In genomic region chr3:19668163-19668562, GRCh38 we compare ENCODE assay signal across 33 cellular contexts.
"Had no signal": no experiment of that assay in that cellular context is flagged by ENCODE, and none has a peak within 500 bp of the region (broad histone marks: within the 10 kb centered on the region; RNA-seq: fewer than 3 reads in every experiment).

No MANE protein-coding gene starts in this region.

- H3K27me3 ChIP-seq: MG63, SJCRH30 had no signal

- DNase-seq: Kasumi-1, MG63, NCI-H1048, NCI-H1092 treated with DMSO at 0.1 percent for 48 hours, NCI-H1105 treated with DMSO at 0.1 percent for 48 hours, NCI-H1417, NCI-H1436, NCI-H146, NCI-H1694, NCI-H187, NCI-H1930, NCI-H2029 treated with DMSO at 0.1 percent for 48 hours, NCI-H2081 treated with DMSO at 0.1 percent for 48 hours, NCI-H2107, NCI-H2171, NCI-H226, NCI-H446 treated with DMSO at 0.1 percent for 48 hours, NCI-H510A, NCI-H524, NCI-H526, NCI-H69, NCI-H748 treated with DMSO at 0.1 percent for 48 hours, NCI-H82, PC-9, SHP77, SIG-M5, SJCRH30 had no signal

- H3K4me2 ChIP-seq: PC-9 had no signal

- H2AFZ ChIP-seq: PC-9 had no signal

- H3K4me3 ChIP-seq: MG63, PC-9, SJCRH30, SK-N-MC had no signal

- H3K36me3 ChIP-seq: MG63, SJCRH30 had no signal

- FAIRE-seq: RCC 7860 had no signal

- H3K9me3 ChIP-seq: MG63, SJCRH30 had no signal

- ATAC-seq: Panc1, Right ventricle myocardium inferior, SK-N-SH treated with all-trans-retinoic acid at 6 μM for 48 hours had no signal

- H3K4me1 ChIP-seq: SJCRH30 had no signal

- H3K27ac ChIP-seq: PC-9, RWPE1, SJCRH30, SK-N-MC had no signal
